In the genomic region with DNA sequence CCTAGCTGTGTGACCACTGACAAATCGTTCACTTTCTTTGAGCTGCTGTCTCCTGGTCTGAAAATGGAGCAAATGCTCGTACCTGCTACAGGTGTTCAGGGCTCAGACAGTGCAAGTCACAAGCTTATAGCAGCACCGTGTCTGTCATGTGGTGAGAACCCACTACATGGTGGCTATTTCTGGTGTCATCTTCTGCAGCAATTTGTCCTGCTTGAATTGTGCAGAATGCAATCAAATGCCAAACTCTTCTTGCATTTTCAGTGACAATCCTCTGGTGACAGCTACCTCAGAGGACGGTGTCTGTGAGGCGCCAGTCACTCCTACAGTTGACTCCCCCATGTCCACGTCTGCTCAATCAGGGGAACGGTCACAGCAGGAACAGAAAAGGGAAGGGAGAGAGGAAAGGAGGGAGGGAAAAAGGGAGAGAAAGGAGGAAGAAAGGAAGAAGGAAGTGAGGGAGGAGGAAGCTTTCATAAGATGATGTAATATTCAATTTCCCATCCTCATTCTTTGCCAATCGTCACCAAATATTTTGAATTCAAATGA, we compare ENCODE assay signal across 1 cellular context.
TF ChIP-seq lines count a peak whose summit lies in the region.

No MANE protein-coding gene starts in this region.

TF ChIP-seq in GM12878, 131 proteins besides CTCF, POLR2A, EP300 and RAD21 (continued from another document and continues in another):
- TF ChIP-seq, protein P1, sequence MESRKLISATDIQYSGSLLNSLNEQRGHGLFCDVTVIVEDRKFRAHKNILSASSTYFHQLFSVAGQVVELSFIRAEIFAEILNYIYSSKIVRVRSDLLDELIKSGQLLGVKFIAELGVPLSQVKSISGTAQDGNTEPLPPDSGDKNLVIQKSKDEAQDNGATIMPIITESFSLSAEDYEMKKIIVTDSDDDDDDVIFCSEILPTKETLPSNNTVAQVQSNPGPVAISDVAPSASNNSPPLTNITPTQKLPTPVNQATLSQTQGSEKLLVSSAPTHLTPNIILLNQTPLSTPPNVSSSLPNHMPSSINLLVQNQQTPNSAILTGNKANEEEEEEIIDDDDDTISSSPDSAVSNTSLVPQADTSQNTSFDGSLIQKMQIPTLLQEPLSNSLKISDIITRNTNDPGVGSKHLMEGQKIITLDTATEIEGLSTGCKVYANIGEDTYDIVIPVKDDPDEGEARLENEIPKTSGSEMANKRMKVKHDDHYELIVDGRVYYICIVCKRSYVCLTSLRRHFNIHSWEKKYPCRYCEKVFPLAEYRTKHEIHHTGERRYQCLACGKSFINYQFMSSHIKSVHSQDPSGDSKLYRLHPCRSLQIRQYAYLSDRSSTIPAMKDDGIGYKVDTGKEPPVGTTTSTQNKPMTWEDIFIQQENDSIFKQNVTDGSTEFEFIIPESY (IDR thresholded peaks at IDR 0.05) = peak; percentile 78; the same call in 1 of the 2 replicates
- TF ChIP-seq ZNF217 (IDR thresholded peaks at IDR 0.05) = no peak
- peak; percentile 46; the same call in 1 of the 2 replicates for TF ChIP-seq HDGF (IDR thresholded peaks at IDR 0.05)
- TF ChIP-seq, protein P2, sequence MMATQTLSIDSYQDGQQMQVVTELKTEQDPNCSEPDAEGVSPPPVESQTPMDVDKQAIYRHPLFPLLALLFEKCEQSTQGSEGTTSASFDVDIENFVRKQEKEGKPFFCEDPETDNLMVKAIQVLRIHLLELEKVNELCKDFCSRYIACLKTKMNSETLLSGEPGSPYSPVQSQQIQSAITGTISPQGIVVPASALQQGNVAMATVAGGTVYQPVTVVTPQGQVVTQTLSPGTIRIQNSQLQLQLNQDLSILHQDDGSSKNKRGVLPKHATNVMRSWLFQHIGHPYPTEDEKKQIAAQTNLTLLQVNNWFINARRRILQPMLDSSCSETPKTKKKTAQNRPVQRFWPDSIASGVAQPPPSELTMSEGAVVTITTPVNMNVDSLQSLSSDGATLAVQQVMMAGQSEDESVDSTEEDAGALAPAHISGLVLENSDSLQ (IDR thresholded peaks at IDR 0.05) = peak; percentile 65; the same call in 1 of the 2 replicates
- TF ChIP-seq NFYA (IDR thresholded peaks at IDR 0.05; ENCODE audit: borderline replicate concordance, low read depth, low read length) = no peak
- TF ChIP-seq, protein P3, sequence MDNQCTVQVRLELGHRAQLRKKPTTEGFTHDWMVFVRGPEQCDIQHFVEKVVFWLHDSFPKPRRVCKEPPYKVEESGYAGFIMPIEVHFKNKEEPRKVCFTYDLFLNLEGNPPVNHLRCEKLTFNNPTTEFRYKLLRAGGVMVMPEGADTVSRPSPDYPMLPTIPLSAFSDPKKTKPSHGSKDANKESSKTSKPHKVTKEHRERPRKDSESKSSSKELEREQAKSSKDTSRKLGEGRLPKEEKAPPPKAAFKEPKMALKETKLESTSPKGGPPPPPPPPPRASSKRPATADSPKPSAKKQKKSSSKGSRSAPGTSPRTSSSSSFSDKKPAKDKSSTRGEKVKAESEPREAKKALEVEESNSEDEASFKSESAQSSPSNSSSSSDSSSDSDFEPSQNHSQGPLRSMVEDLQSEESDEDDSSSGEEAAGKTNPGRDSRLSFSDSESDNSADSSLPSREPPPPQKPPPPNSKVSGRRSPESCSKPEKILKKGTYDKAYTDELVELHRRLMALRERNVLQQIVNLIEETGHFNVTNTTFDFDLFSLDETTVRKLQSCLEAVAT (IDR thresholded peaks at IDR 0.05) = peak; percentile 29; the same call in 1 of the 2 replicates
- no peak for TF ChIP-seq ZNF24 (IDR thresholded peaks at IDR 0.05)
- TF ChIP-seq MXI1 (IDR thresholded peaks at IDR 0.05; ENCODE audit: low read depth, low read length) = no peak
- TF ChIP-seq MTA2 (IDR thresholded peaks at IDR 0.05; ENCODE audit: low read depth) = no peak
- TF ChIP-seq TCF12 (IDR thresholded peaks at IDR 0.05; ENCODE audit: low read depth, low read length) = no peak
- peak; percentile 30; the same call in 1 of the 2 replicates for TF ChIP-seq RUNX3 (IDR thresholded peaks at IDR 0.05; ENCODE audit: low read length)
- no peak for TF ChIP-seq FOXM1 (IDR thresholded peaks at IDR 0.05; ENCODE audit: low read depth, low read length)
- TF ChIP-seq ATF7 (IDR thresholded peaks at IDR 0.05; ENCODE audit: low read depth) = peak; percentile 69
- TF ChIP-seq RB1 (IDR thresholded peaks at IDR 0.05; ENCODE audit: borderline replicate concordance) = no peak
- TF ChIP-seq SMAD1 (IDR thresholded peaks at IDR 0.05; ENCODE audit: low read depth, partially characterized antibody) = no peak
- peak; percentile 7; the same call in 1 of the 2 replicates for TF ChIP-seq PML (IDR thresholded peaks at IDR 0.05; ENCODE audit: low read length)
- TF ChIP-seq MYC (IDR thresholded peaks at IDR 0.05; ENCODE audit: insufficient read depth, insufficient read length, insufficient replicate concordance, low read length, severe bottlenecking) = no peak
- no peak for TF ChIP-seq SUZ12 (IDR thresholded peaks at IDR 0.05; ENCODE audit: unreplicated experiment)
- TF ChIP-seq MEF2A (IDR thresholded peaks at IDR 0.05; ENCODE audit: insufficient read depth, low read depth, low read length) = no peak
- TF ChIP-seq MEF2B (IDR thresholded peaks at IDR 0.05; ENCODE audit: partially characterized antibody, poor library complexity, severe bottlenecking) = peak; percentile 28
- no peak for TF ChIP-seq POLR2AphosphoS2 (IDR thresholded peaks at IDR 0.05; ENCODE audit: low read depth, low read length)
- TF ChIP-seq ZSCAN29 (IDR thresholded peaks at IDR 0.05) = no peak
- TF ChIP-seq, protein P4, sequence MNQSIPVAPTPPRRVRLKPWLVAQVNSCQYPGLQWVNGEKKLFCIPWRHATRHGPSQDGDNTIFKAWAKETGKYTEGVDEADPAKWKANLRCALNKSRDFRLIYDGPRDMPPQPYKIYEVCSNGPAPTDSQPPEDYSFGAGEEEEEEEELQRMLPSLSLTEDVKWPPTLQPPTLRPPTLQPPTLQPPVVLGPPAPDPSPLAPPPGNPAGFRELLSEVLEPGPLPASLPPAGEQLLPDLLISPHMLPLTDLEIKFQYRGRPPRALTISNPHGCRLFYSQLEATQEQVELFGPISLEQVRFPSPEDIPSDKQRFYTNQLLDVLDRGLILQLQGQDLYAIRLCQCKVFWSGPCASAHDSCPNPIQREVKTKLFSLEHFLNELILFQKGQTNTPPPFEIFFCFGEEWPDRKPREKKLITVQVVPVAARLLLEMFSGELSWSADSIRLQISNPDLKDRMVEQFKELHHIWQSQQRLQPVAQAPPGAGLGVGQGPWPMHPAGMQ (IDR thresholded peaks at IDR 0.05; ENCODE audit: borderline replicate concordance) = no peak
- TF ChIP-seq CBFB (IDR thresholded peaks at IDR 0.05; ENCODE audit: low read depth) = no peak
- TF ChIP-seq FOS (IDR thresholded peaks at IDR 0.05; ENCODE audit: borderline replicate concordance, extremely low read depth, insufficient read length) = no peak
- TF ChIP-seq IKZF1 (conservative IDR thresholded peaks at IDR 0.05) = peak; percentile 52; the same call in 1 of the 2 replicates
- TF ChIP-seq, protein P5, sequence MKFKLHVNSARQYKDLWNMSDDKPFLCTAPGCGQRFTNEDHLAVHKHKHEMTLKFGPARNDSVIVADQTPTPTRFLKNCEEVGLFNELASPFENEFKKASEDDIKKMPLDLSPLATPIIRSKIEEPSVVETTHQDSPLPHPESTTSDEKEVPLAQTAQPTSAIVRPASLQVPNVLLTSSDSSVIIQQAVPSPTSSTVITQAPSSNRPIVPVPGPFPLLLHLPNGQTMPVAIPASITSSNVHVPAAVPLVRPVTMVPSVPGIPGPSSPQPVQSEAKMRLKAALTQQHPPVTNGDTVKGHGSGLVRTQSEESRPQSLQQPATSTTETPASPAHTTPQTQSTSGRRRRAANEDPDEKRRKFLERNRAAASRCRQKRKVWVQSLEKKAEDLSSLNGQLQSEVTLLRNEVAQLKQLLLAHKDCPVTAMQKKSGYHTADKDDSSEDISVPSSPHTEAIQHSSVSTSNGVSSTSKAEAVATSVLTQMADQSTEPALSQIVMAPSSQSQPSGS (IDR thresholded peaks at IDR 0.05; ENCODE audit: low read length) = no peak
- TF ChIP-seq KLF5 (IDR thresholded peaks at IDR 0.05; ENCODE audit: partially characterized antibody) = no peak
- no peak for TF ChIP-seq CREB1 (IDR thresholded peaks at IDR 0.05; ENCODE audit: low read depth)
- no peak for TF ChIP-seq SRF (IDR thresholded peaks at IDR 0.05; ENCODE audit: low read depth in 2 of 2, low read length in 2 of 2)
- peak; percentile 82 for TF ChIP-seq EED (IDR thresholded peaks at IDR 0.05; ENCODE audit: low read depth)
- TF ChIP-seq ETV6 (conservative IDR thresholded peaks at IDR 0.05 in 1 of 2, IDR thresholded peaks at IDR 0.05 in 1 of 2; ENCODE audit: borderline replicate concordance in 1 of 2, low read depth in 1 of 2) = peak in 1 of 2 experiments; percentile 54; a peak in 1 of 4 replicates
- no peak for TF ChIP-seq SIN3A (IDR thresholded peaks at IDR 0.05; ENCODE audit: low read depth, low read length)
- no peak for TF ChIP-seq NBN (IDR thresholded peaks at IDR 0.05)
- TF ChIP-seq SREBF1 (IDR thresholded peaks at IDR 0.05; ENCODE audit: low read length) = no peak
- no peak for TF ChIP-seq SPI1 (IDR thresholded peaks at IDR 0.05; ENCODE audit: borderline replicate concordance, insufficient read depth, low read depth, low read length)
- TF ChIP-seq IKZF2 (IDR thresholded peaks at IDR 0.05) = peak in 1 of 2 experiments; percentile 48; a peak in 3 of 4 replicates
- TF ChIP-seq, protein P6, sequence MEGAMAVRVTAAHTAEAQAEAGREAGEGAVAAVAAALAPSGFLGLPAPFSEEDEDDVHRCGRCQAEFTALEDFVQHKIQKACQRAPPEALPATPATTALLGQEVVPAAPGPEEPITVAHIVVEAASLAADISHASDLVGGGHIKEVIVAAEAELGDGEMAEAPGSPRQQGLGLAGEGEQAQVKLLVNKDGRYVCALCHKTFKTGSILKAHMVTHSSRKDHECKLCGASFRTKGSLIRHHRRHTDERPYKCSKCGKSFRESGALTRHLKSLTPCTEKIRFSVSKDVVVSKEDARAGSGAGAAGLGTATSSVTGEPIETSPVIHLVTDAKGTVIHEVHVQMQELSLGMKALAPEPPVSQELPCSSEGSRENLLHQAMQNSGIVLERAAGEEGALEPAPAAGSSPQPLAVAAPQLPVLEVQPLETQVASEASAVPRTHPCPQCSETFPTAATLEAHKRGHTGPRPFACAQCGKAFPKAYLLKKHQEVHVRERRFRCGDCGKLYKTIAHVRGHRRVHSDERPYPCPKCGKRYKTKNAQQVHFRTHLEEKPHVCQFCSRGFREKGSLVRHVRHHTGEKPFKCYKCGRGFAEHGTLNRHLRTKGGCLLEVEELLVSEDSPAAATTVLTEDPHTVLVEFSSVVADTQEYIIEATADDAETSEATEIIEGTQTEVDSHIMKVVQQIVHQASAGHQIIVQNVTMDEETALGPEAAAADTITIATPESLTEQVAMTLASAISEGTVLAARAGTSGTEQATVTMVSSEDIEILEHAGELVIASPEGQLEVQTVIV (IDR thresholded peaks at IDR 0.05; ENCODE audit: borderline replicate concordance, partially characterized antibody) = no peak
- TF ChIP-seq, protein P7, sequence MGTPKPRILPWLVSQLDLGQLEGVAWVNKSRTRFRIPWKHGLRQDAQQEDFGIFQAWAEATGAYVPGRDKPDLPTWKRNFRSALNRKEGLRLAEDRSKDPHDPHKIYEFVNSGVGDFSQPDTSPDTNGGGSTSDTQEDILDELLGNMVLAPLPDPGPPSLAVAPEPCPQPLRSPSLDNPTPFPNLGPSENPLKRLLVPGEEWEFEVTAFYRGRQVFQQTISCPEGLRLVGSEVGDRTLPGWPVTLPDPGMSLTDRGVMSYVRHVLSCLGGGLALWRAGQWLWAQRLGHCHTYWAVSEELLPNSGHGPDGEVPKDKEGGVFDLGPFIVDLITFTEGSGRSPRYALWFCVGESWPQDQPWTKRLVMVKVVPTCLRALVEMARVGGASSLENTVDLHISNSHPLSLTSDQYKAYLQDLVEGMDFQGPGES (IDR thresholded peaks at IDR 0.05) = no peak
- no peak for TF ChIP-seq ZNF207 (IDR thresholded peaks at IDR 0.05; ENCODE audit: borderline replicate concordance)
- TF ChIP-seq, protein P8, sequence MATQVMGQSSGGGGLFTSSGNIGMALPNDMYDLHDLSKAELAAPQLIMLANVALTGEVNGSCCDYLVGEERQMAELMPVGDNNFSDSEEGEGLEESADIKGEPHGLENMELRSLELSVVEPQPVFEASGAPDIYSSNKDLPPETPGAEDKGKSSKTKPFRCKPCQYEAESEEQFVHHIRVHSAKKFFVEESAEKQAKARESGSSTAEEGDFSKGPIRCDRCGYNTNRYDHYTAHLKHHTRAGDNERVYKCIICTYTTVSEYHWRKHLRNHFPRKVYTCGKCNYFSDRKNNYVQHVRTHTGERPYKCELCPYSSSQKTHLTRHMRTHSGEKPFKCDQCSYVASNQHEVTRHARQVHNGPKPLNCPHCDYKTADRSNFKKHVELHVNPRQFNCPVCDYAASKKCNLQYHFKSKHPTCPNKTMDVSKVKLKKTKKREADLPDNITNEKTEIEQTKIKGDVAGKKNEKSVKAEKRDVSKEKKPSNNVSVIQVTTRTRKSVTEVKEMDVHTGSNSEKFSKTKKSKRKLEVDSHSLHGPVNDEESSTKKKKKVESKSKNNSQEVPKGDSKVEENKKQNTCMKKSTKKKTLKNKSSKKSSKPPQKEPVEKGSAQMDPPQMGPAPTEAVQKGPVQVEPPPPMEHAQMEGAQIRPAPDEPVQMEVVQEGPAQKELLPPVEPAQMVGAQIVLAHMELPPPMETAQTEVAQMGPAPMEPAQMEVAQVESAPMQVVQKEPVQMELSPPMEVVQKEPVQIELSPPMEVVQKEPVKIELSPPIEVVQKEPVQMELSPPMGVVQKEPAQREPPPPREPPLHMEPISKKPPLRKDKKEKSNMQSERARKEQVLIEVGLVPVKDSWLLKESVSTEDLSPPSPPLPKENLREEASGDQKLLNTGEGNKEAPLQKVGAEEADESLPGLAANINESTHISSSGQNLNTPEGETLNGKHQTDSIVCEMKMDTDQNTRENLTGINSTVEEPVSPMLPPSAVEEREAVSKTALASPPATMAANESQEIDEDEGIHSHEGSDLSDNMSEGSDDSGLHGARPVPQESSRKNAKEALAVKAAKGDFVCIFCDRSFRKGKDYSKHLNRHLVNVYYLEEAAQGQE (IDR thresholded peaks at IDR 0.05; ENCODE audit: low read depth, low read length) = no peak
- TF ChIP-seq, protein P9, sequence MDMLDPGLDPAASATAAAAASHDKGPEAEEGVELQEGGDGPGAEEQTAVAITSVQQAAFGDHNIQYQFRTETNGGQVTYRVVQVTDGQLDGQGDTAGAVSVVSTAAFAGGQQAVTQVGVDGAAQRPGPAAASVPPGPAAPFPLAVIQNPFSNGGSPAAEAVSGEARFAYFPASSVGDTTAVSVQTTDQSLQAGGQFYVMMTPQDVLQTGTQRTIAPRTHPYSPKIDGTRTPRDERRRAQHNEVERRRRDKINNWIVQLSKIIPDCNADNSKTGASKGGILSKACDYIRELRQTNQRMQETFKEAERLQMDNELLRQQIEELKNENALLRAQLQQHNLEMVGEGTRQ (IDR thresholded peaks at IDR 0.05; ENCODE audit: borderline replicate concordance, low read depth, low read length) = no peak
- TF ChIP-seq SREBF2 (IDR thresholded peaks at IDR 0.05; ENCODE audit: low read length) = no peak
- TF ChIP-seq ZBED1 (IDR thresholded peaks at IDR 0.05; ENCODE audit: borderline replicate concordance) = no peak
